Comparison of ENCODE assay signal across 8 cellular contexts in the genomic region with DNA sequence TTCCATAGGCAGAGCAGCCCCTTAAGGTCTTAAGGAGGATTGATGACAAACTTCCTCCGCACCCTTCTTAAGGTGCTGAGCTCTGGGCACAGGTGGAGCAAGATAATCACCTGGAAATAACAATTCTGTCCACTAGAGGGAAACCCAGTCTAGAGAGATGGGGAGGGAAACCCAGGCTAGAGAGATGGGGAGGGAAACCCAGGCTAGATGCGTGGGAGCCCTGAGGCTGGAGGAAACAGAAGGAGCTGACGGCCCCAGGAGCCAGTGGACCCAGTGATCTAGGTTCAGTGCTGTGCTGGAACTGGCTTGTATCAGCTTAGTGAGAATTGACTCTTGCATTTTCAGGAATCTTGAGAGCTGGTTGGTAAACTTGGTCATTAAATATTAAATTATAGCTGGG. TPM values are rescaled to one million over a fixed set of nuclear protein-coding genes. Genes with fewer than 3 reads are reported as not detected.
DNase-seq lines count a peak whose midpoint lies in the region; ATAC-seq and TF ChIP-seq lines count a peak whose summit lies in the region.

No MANE protein-coding gene starts in this region.

- no peaks in the 10 kb centered on the region for H3K9me2 ChIP-seq in SK-N-SH

- no peaks in the 10 kb centered on the region for H3K79me2 ChIP-seq in SK-N-SH (ENCODE audit: insufficient read depth)

- intact Hi-C loops in ascending aorta (cut with DNase I): no loop called here

- WGBS in SK-N-SH (ENCODE audit: low lambda C conversion rate): 39% methylated on average over 3 of the region's 3 CpGs
- WGBS in iPS DF 6.9 (ENCODE audit: insufficient coverage, insufficient read length): no CpG with 5 or more reads among the region's 3 CpGs

- 0 out of 2 replicates have a peak overlapping the region, but pooled peaks have one; percentile 46 for H2AFZ ChIP-seq in SK-N-SH (ENCODE audit: low read depth)

- H3K4me3 ChIP-seq in SK-N-SH (ENCODE audit: low read depth in 2 of 2, low read length in 1 of 2) (no peak overlapping the region), ascending aorta (no peak overlapping the region), iPS DF 6.9 (ENCODE audit: low read length) (no peak overlapping the region)

- peak; percentile 15 for DNase-seq in AG09319 (ENCODE audit: extremely low read depth, low read depth)
- peak; percentile 55 for DNase-seq in NCI-H128 (lab: John Stamatoyannopoulos, UW; ENCODE audit: unreplicated experiment)
- peak; percentile 88 for DNase-seq in SK-N-SH
- DNase-seq in ascending aorta (ENCODE audit: low spot score in 2 of 2): no peak
- DNase-seq in iPS DF 6.9 (ENCODE audit: low read depth, low spot score): peak; percentile 77
- DNase-seq in stimulated activated CD4-positive, alpha-beta T cell treated with anti-CD3 and anti-CD28 coated beads, Interleukin-15, amount 100 ng/mL, for 24 hours: peak; percentile 60

- ATAC-seq in GM18907 (IDR thresholded peaks at IDR 0.05; ENCODE audit: unreplicated experiment): peak; percentile 56
- no peak for ATAC-seq in GM18858 (IDR thresholded peaks at IDR 0.05; ENCODE audit: unreplicated experiment)

- peak; percentile 52 for TF ChIP-seq CTCF in AG09319 (IDR thresholded peaks at IDR 0.05; ENCODE audit: low read depth, low read length)
- peak; percentile 67 for TF ChIP-seq CTCF in SK-N-SH (IDR thresholded peaks at IDR 0.05)
- TF ChIP-seq CTCF in ascending aorta (IDR thresholded peaks at IDR 0.05): peak; percentile 9 to 44 (median 21)

- TF ChIP-seq RAD21 in SK-N-SH (IDR thresholded peaks at IDR 0.05; ENCODE audit: low read length): peak; percentile 85

- H4K20me1 ChIP-seq in SK-N-SH (ENCODE audit: insufficient read depth): no peaks in the 10 kb centered on the region

- H3K9ac ChIP-seq in SK-N-SH: no peak overlapping the region

- H3K4me1 ChIP-seq in SK-N-SH (ENCODE audit: control insufficient read depth in 1 of 2, insufficient read depth in 2 of 2, low read depth in 1 of 2, low read length in 1 of 2): no peaks in the 10 kb centered on the region
- no peaks in the 10 kb centered on the region for H3K4me1 ChIP-seq in ascending aorta
- peaks cover 8% of the 10 kb centered on the region; the same call in 1 of the 2 replicates for H3K4me1 ChIP-seq in iPS DF 6.9 (ENCODE audit: control insufficient read depth, insufficient read depth, low read length)

- H3K27me3 ChIP-seq in SK-N-SH (ENCODE audit: insufficient read depth) (no peaks in the 10 kb centered on the region; the same call in none of the 2 replicates), ascending aorta (no peaks in the 10 kb centered on the region), iPS DF 6.9 (ENCODE audit: control insufficient read depth, insufficient read depth, low read length) (no peaks in the 10 kb centered on the region)

- POLR2A ChIA-PET in SK-N-SH (lab: Yijun Ruan, JAX): interaction anchor here (0.7 kb wide), 1 partner anchor 1027 kb away, joined by 3 read pairs; no protein-coding TSS in a partner anchor

- no peaks in the 10 kb centered on the region for H3K9me3 ChIP-seq in SK-N-SH
- H3K9me3 ChIP-seq in ascending aorta: no peaks in the 10 kb centered on the region
- no peaks in the 10 kb centered on the region for H3K9me3 ChIP-seq in iPS DF 6.9 (ENCODE audit: control insufficient read depth, insufficient read depth, low read length)

- no peaks in the 10 kb centered on the region for H3F3A ChIP-seq in SK-N-SH (replicated peaks; ENCODE audit: insufficient read depth)

- no peak for TF ChIP-seq EP300 in SK-N-SH (IDR thresholded peaks at IDR 0.05; ENCODE audit: borderline replicate concordance in 1 of 2, low read depth in 1 of 2, low read length in 1 of 2)

- H3K36me3 ChIP-seq in SK-N-SH (replicated peaks in 1 of 2; ENCODE audit: control insufficient read depth in 1 of 2, insufficient read depth in 2 of 2, low read length in 1 of 2): no peaks in the 10 kb centered on the region
- no peaks in the 10 kb centered on the region for H3K36me3 ChIP-seq in ascending aorta
- no peaks in the 10 kb centered on the region for H3K36me3 ChIP-seq in iPS DF 6.9 (ENCODE audit: control insufficient read depth, insufficient read depth, low read length)

- H3K27ac ChIP-seq in SK-N-SH (ENCODE audit: low read depth in 2 of 2, low read length in 1 of 2) (no peak overlapping the region), ascending aorta (no peak overlapping the region), iPS DF 6.9 (ENCODE audit: low read length) (no peak overlapping the region)

- no peak overlapping the region for H3K4me2 ChIP-seq in SK-N-SH

- CTCF ChIA-PET in SK-N-SH (lab: Yijun Ruan, JAX): interaction anchor here (0.5 to 13.7 kb wide), 41 partner anchors 8 to 156 kb away, joined by 3 to 209 read pairs (median 5); a partner anchor contains a TSS

TF ChIP-seq in SK-N-SH, 30 proteins besides CTCF, POLR2A, EP300 and RAD21:
- TF ChIP-seq, protein P1, sequence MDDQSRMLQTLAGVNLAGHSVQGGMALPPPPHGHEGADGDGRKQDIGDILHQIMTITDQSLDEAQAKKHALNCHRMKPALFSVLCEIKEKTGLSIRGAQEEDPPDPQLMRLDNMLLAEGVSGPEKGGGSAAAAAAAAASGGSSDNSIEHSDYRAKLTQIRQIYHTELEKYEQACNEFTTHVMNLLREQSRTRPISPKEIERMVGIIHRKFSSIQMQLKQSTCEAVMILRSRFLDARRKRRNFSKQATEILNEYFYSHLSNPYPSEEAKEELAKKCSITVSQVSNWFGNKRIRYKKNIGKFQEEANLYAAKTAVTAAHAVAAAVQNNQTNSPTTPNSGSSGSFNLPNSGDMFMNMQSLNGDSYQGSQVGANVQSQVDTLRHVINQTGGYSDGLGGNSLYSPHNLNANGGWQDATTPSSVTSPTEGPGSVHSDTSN (IDR thresholded peaks at IDR 0.05): no peak
- TF ChIP-seq SMC3 (IDR thresholded peaks at IDR 0.05; ENCODE audit: low read depth, low read length): peak; percentile 78

RNA-seq across cellular contexts. Expression of a gene that starts 17.8 kb away (rescaled TPM):
- polyA plus RNA-seq in SK-N-SH (2012; rRNA removed): 0.48 and 0.57 TPM in 2 replicates
- polyA plus RNA-seq in SK-N-SH (2012; cell fraction: cytosol; rRNA removed): 0.42 and 0.46 TPM in 2 replicates
- polyA plus RNA-seq in SK-N-SH (2012; cell fraction: nucleus; rRNA removed): 0.45 and 0.67 TPM in 2 replicates
- total RNA-seq in ascending aorta: 22.1 TPM

RNA-seq across cellular contexts. Expression of a gene that starts 35.4 kb away (rescaled TPM):
- polyA plus RNA-seq in SK-N-SH (2012; rRNA removed): 4.1 and 6.3 TPM in 2 replicates
- polyA plus RNA-seq in SK-N-SH (2012; cell fraction: cytosol; rRNA removed): 3.8 and 5.1 TPM in 2 replicates
- polyA plus RNA-seq in SK-N-SH (2012; cell fraction: nucleus; rRNA removed): 13.6 and 17.5 TPM in 2 replicates
- 0.32 TPM for total RNA-seq in ascending aorta

RNA-seq across cellular contexts. Expression of a gene that starts 36.2 kb away (rescaled TPM):
- 11.8 and 15.4 TPM in 2 replicates for polyA plus RNA-seq in SK-N-SH (2012; rRNA removed)
- 12.7 and 14.1 TPM in 2 replicates for polyA plus RNA-seq in SK-N-SH (2012; cell fraction: cytosol; rRNA removed)
- 18.8 and 33.5 TPM in 2 replicates for polyA plus RNA-seq in SK-N-SH (2012; cell fraction: nucleus; rRNA removed)
- total RNA-seq in ascending aorta: 12.2 TPM

Comparison
In these comparisons a context has a peak if more than half of its experiments do, and no peak if none do; other contexts are left out.
1. DNase-seq: peak in AG09319 (single experiment), NCI-H128 (single experiment), SK-N-SH (single experiment), iPS DF 6.9 (single experiment) and stimulated activated CD4-positive, alpha-beta T cell treated with anti-CD3 and anti-CD28 coated beads, Interleukin-15, amount 100 ng/mL, for 24 hours (single experiment); none in ascending aorta (0 of 2).
2. Peak in every context shown above with its lines, with median percentiles within 50 percentile points of each other: CTCF ChIP-seq.